ENCODE assay signal across 23 cellular contexts in genomic region chr17:68695659-68696058, GRCh38.
"Had no signal": no experiment of that assay in that cellular context is flagged by ENCODE, and none has a peak within 500 bp of the region (broad histone marks: within the 10 kb centered on the region; RNA-seq: fewer than 3 reads in every experiment).

No MANE protein-coding gene starts in this region.

- H3K4me3 ChIP-seq: esophagus muscularis mucosa, gastroesophageal sphincter, heart left ventricle, left lung, right atrium auricular region, sigmoid colon, suprapubic skin, transverse colon had no signal

- H2AFZ ChIP-seq: parathyroid adenoma had no signal

- H3K36me3 Mint-ChIP-seq: natural killer cell treated with Interleukin-12 subunit alpha and Interleukin-12 subunit beta and Interleukin-15 and Interleukin-18, amount 100 ng/mL, for 72 hours had no signal

- H3K4me1 Mint-ChIP-seq: stimulated activated naive CD8-positive, alpha-beta T cell treated with anti-CD3 and anti-CD28 coated beads, Interleukin-15, amount 100 ng/mL, for 72 hours had no signal

- H3K27ac ChIP-seq: esophagus muscularis mucosa, foreskin keratinocyte, gastroesophageal sphincter, left lung, parathyroid adenoma, right atrium auricular region, sigmoid colon, suprapubic skin, transverse colon had no signal

- ATAC-seq: foreskin keratinocyte; gastroesophageal sphincter; left cardiac atrium; left lung; natural killer cell treated with Interleukin-12 subunit alpha and Interleukin-12 subunit beta and Interleukin-15 and Interleukin-18, amount 100 ng/mL, for 72 hours; stimulated activated naive CD8-positive, alpha-beta T cell treated with anti-CD3 and anti-CD28 coated beads, Interleukin-15, amount 100 ng/mL, for 72 hours had no signal

- H3K36me3 ChIP-seq: esophagus muscularis mucosa, gastroesophageal sphincter, heart left ventricle, left lung, right atrium auricular region, sigmoid colon, suprapubic skin, transverse colon had no signal

- H3K4me1 ChIP-seq: parathyroid adenoma, right atrium auricular region, sigmoid colon, transverse colon had no signal

- H3K27me3 ChIP-seq: esophagus muscularis mucosa, foreskin keratinocyte, gastroesophageal sphincter, left lung, right atrium auricular region, sigmoid colon, suprapubic skin, transverse colon had no signal

- H3K9me3 Mint-ChIP-seq: natural killer cell treated with Interleukin-12 subunit alpha and Interleukin-12 subunit beta and Interleukin-15 and Interleukin-18, amount 100 ng/mL, for 72 hours; stimulated activated naive CD8-positive, alpha-beta T cell treated with anti-CD3 and anti-CD28 coated beads, Interleukin-15, amount 100 ng/mL, for 72 hours had no signal

- H3K27ac Mint-ChIP-seq: natural killer cell treated with Interleukin-12 subunit alpha and Interleukin-12 subunit beta and Interleukin-15 and Interleukin-18, amount 100 ng/mL, for 72 hours; progenitor cell of endocrine pancreas; stimulated activated naive CD8-positive, alpha-beta T cell treated with anti-CD3 and anti-CD28 coated beads, Interleukin-15, amount 100 ng/mL, for 72 hours had no signal

- H3K9ac ChIP-seq: parathyroid adenoma had no signal

- H3K79me2 ChIP-seq: parathyroid adenoma had no signal

- H3K4me3 Mint-ChIP-seq: natural killer cell treated with Interleukin-12 subunit alpha and Interleukin-12 subunit beta and Interleukin-15 and Interleukin-18, amount 100 ng/mL, for 72 hours; stimulated activated naive CD8-positive, alpha-beta T cell treated with anti-CD3 and anti-CD28 coated beads, Interleukin-15, amount 100 ng/mL, for 72 hours had no signal

- DNase-seq: central memory CD4-positive, alpha-beta T cell; effector CD8-positive, alpha-beta T cell; foreskin keratinocyte; heart left ventricle; hippocampal formation; left cardiac atrium; left lung; occipital lobe; sigmoid colon; small intestine; stimulated activated CD4-positive, alpha-beta T cell treated with anti-CD3 and anti-CD28 coated beads, Interleukin-15, amount 100 ng/mL, for 24 hours; stimulated activated CD4-positive, alpha-beta T cell treated with anti-CD3 and anti-CD28 coated beads, Interleukin-2, amount 100 ng/mL, for 48 hours; stimulated activated CD8-positive, alpha-beta memory T cell treated with anti-CD3 and anti-CD28 coated beads, Interleukin-4, amount 100 ng/mL, for 48 hours; stimulated activated naive CD4-positive, alpha-beta T cell; stimulated activated naive CD8-positive, alpha-beta T cell treated with anti-CD3 and anti-CD28 coated beads, Interleukin-15, amount 100 ng/mL, for 72 hours; transverse colon had no signal

- H3K9me3 ChIP-seq: esophagus muscularis mucosa, gastroesophageal sphincter, heart left ventricle, left lung, right atrium auricular region, sigmoid colon, suprapubic skin, transverse colon had no signal
